In the genomic region with DNA sequence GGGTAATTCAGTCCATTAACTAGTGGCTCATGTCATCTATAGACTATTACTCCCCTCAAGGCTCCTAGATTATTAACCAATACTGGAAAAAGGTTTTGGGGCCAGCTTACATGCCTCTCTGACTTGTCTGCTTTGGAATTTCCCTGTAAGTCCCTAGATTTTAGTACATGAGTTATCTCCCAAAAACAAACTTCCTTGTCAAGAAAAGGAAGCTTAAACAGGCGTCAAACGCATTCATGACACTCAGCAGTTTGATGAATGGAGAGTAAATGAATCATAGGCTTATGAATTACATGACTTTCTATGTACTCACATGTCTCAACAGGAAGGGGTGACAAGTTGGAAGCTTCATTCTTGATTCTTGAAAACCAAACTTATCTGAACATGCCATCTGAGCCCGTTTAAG, we compare ENCODE assay signal across 14 cellular contexts.
DNase-seq lines count a peak whose midpoint lies in the region; ATAC-seq and TF ChIP-seq lines count a peak whose summit lies in the region.
"Had no signal": no experiment of that assay in that cellular context is flagged by ENCODE, and none has a peak within 500 bp of the region (broad histone marks: within the 10 kb centered on the region; RNA-seq: fewer than 3 reads in every experiment).

No MANE protein-coding gene starts in this region.

- H3K36me3 Mint-ChIP-seq in endodermal cell (ENCODE audit: low read depth), result no peaks in the 10 kb centered on the region
- H3K36me3 Mint-ChIP-seq: WTC11 had no signal

- H3K36me3 ChIP-seq in adipocyte (ENCODE audit: control insufficient read depth, insufficient read depth, low read length, severe bottlenecking) (peaks cover 6% of the 10 kb centered on the region), thoracic aorta (no peaks in the 10 kb centered on the region), endodermal cell (ENCODE audit: control insufficient read depth, insufficient read depth, low read length) (no peaks in the 10 kb centered on the region)

- 97 to 100% methylated on average over 2 to 3 of the region's 3 CpGs for WGBS in endodermal cell (ENCODE audit: insufficient coverage in 1 of 2, insufficient read length in 1 of 2), 2 experiments

- H3K9me3 Mint-ChIP-seq in endodermal cell, result no peaks in the 10 kb centered on the region
- H3K9me3 Mint-ChIP-seq: activated T-cell treated with anti-CD3 and anti-CD28 coated beads, Interleukin-2, amount 50 U/mL, for 24 hours had no signal

- H3K9ac ChIP-seq in adipocyte (ENCODE audit: low read length) (no peak overlapping the region), endodermal cell (ENCODE audit: extremely low read depth, low read length, poor library complexity, severe bottlenecking) (no peak overlapping the region)
- H3K9ac ChIP-seq: parathyroid adenoma had no signal

- peaks cover 10% of the 10 kb centered on the region for H3K4me1 Mint-ChIP-seq in endodermal cell

- H3K4me3 ChIP-seq in adipocyte (ENCODE audit: low read length) (no peak overlapping the region), foreskin fibroblast (ENCODE audit: low read depth in 1 of 2, low read length in 2 of 2) (no peak overlapping the region), thoracic aorta (no peak overlapping the region), endodermal cell (ENCODE audit: low read length) (no peak overlapping the region)

- H3K4me3 Mint-ChIP-seq in endodermal cell, result no peak overlapping the region
- H3K4me3 Mint-ChIP-seq: activated T-cell treated with anti-CD3 and anti-CD28 coated beads, Interleukin-2, amount 50 U/mL, for 24 hours; WTC11 had no signal

- no peaks in the 10 kb centered on the region for H3K27me3 ChIP-seq in adipocyte (replicated peaks; ENCODE audit: control insufficient read depth, insufficient read depth, low read length)
- H3K27me3 ChIP-seq in thoracic aorta (replicated peaks; ENCODE audit: insufficient read depth), result no peaks in the 10 kb centered on the region
- no peaks in the 10 kb centered on the region for H3K27me3 ChIP-seq in endodermal cell (ENCODE audit: control insufficient read depth, insufficient read depth, low read length, poor library complexity, severe bottlenecking)

- ATAC-seq in thoracic aorta (ENCODE audit: insufficient number of reproducible peaks, low FRiP score, low read depth) (no peak), HG03520 (IDR thresholded peaks at IDR 0.05; ENCODE audit: unreplicated experiment) (no peak)
- ATAC-seq: left ventricle myocardium superior, WTC11 had no signal

- DNase-seq in HPDE6-E6E7 (ENCODE audit: extremely low spot score) (peak; percentile 74), adipocyte (ENCODE audit: low read depth) (peak; percentile 57), foreskin fibroblast (peak; percentile 78 to 83), thoracic aorta (ENCODE audit: low spot score) (no peak), endodermal cell (no peak), DMS114 treated with DMSO at 0.1 percent for 48 hours (lab: John Stamatoyannopoulos, UW; ENCODE audit: unreplicated experiment) (no peak)
- DNase-seq: activated T-cell treated with anti-CD3 and anti-CD28 coated beads, Interleukin-2, amount 50 U/mL, for 24 hours; DND-41; erythroblast; left ventricle myocardium superior; NCI-H345 had no signal

- no peaks in the 10 kb centered on the region for H3K27me3 Mint-ChIP-seq in endodermal cell (ENCODE audit: insufficient read depth)

- H3K27ac ChIP-seq in thoracic aorta, result peak overlapping the region; percentile 67 to 99
- no peak overlapping the region for H3K27ac ChIP-seq in endodermal cell (ENCODE audit: low read depth, low read length)
- H3K27ac ChIP-seq: parathyroid adenoma had no signal

- H3K4me1 ChIP-seq in adipocyte (ENCODE audit: control insufficient read depth, insufficient read depth, low read length) (peaks cover 17% of the 10 kb centered on the region), thoracic aorta (ENCODE audit: control insufficient read depth in 1 of 2, low read depth in 2 of 2) (peaks cover 16 to 38% of the 10 kb centered on the region in 2 donors), endodermal cell (ENCODE audit: control insufficient read depth, insufficient read depth, low read length) (no peaks in the 10 kb centered on the region)
- H3K4me1 ChIP-seq: parathyroid adenoma had no signal

- TF ChIP-seq CTCF in foreskin fibroblast (IDR thresholded peaks at IDR 0.05; ENCODE audit: low read depth, low read length) (no peak), thoracic aorta (IDR thresholded peaks at IDR 0.05) (no peak), endodermal cell (conservative IDR thresholded peaks at IDR 0.05) (no peak)

- H3K9me3 ChIP-seq in adipocyte (ENCODE audit: control insufficient read depth, low read length), result no peaks in the 10 kb centered on the region
- no peaks in the 10 kb centered on the region for H3K9me3 ChIP-seq in thoracic aorta
- H3K9me3 ChIP-seq in endodermal cell (ENCODE audit: control insufficient read depth, low read length), result no peaks in the 10 kb centered on the region

- no peak overlapping the region for H3K27ac Mint-ChIP-seq in endodermal cell
- H3K27ac Mint-ChIP-seq: activated T-cell treated with anti-CD3 and anti-CD28 coated beads, Interleukin-2, amount 50 U/mL, for 24 hours; WTC11 had no signal

Comparison
In these comparisons a context has a peak if more than half of its experiments do, and no peak if none do; other contexts are left out.
1. DNase-seq: peak in HPDE6-E6E7 (single experiment), adipocyte (single experiment) and foreskin fibroblast (2 of 2); none in thoracic aorta (single experiment), endodermal cell (single experiment) and DMS114 treated with DMSO at 0.1 percent for 48 hours (single experiment).